In the genomic region with DNA sequence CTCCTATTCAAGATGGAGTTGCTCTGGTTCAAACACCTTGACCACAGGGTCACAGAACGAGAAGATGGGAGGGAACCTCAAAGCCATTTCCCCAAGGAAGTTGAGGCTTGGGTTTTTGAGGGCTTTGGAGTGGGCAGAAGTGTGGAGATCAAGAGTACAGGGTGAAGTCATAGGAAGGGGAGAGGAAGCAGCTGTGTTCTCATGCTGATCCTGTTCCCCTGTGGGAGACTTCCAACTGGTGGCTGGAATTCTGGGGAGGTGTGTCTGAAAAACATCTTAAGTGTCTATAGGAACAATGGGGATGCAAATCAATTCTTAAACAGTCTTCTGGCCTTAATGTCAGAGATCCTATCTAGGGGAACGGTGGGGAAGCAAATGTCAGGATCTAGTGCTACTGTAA, we compare ENCODE assay signal across 24 cellular contexts. TPM values are rescaled to one million over a fixed set of nuclear protein-coding genes. Genes with fewer than 3 reads are reported as not detected.
DNase-seq lines count a peak whose midpoint lies in the region; ATAC-seq, FAIRE-seq and TF ChIP-seq lines count a peak whose summit lies in the region.
"Had no signal": no experiment of that assay in that cellular context is flagged by ENCODE, and none has a peak within 500 bp of the region (broad histone marks: within the 10 kb centered on the region; RNA-seq: fewer than 3 reads in every experiment).

No MANE protein-coding gene starts in this region.

- in situ Hi-C loops in GM12878 (cut with MboI), result no loop called here

- H3K4me3 ChIP-seq in right atrium auricular region, result no peak overlapping the region
- no peak overlapping the region for H3K4me3 ChIP-seq in GM12878
- H3K4me3 ChIP-seq in iPS-15b (ENCODE audit: low read depth, low read length), result peak overlapping the region; percentile 14
- H3K4me3 ChIP-seq: thoracic aorta had no signal

- H3K27me3 ChIP-seq in right atrium auricular region, result no peaks in the 10 kb centered on the region
- no peaks in the 10 kb centered on the region; a peak in 1 of 4 replicates for H3K27me3 ChIP-seq in GM12878 (replicated peaks in 1 of 2; ENCODE audit: control insufficient read depth in 2 of 2, insufficient read depth in 2 of 2, low read length in 1 of 2)
- no peaks in the 10 kb centered on the region for H3K27me3 ChIP-seq in iPS-15b (ENCODE audit: control insufficient read depth, insufficient read depth, low read length)

- no peaks in the 10 kb centered on the region for H3K36me3 Mint-ChIP-seq in progenitor cell of endocrine pancreas (ENCODE audit: insufficient read depth)
- H3K36me3 Mint-ChIP-seq: activated naive CD8-positive, alpha-beta T cell treated with anti-CD3 and anti-CD28 coated beads, Interleukin-2, amount 10 ng/mL, durations not matched to agents 7 days and 5 days; mesothelial cell of epicardium; stimulated activated effector memory CD8-positive, alpha-beta T cell treated with anti-CD3 and anti-CD28 coated beads, Interleukin-12 subunit alpha, Interleukin-12 subunit beta, amount 100 ng/mL, for 72 hours had no signal

- no peaks in the 10 kb centered on the region for H3K9me3 ChIP-seq in right atrium auricular region
- H3K9me3 ChIP-seq in GM12878 (replicated peaks; ENCODE audit: control insufficient read depth, insufficient read depth, low read length), result no peaks in the 10 kb centered on the region
- H3K9me3 ChIP-seq in iPS-15b (ENCODE audit: control insufficient read depth, insufficient read depth, low read length), result no peaks in the 10 kb centered on the region
- H3K9me3 ChIP-seq: Caco-2, SK-N-SH, thoracic aorta had no signal

- SMC1A ChIA-PET in GM12878 (lab: Charles Lee; ENCODE audit: uncharacterized antibody, unreplicated experiment), result no interaction called here

- no peaks in the 10 kb centered on the region for H3K36me3 ChIP-seq in right atrium auricular region
- no peaks in the 10 kb centered on the region for H3K36me3 ChIP-seq in GM12878 (ENCODE audit: control insufficient read depth in 2 of 2, insufficient read depth in 2 of 2, low read length in 1 of 2)
- no peaks in the 10 kb centered on the region for H3K36me3 ChIP-seq in iPS-15b (ENCODE audit: control insufficient read depth, insufficient read depth, low read length)
- H3K36me3 ChIP-seq: thoracic aorta, WERI-Rb-1 had no signal

- H3K9ac ChIP-seq in GM12878 (ENCODE audit: control insufficient read depth, insufficient read depth, low read length), result no peak overlapping the region
- no peak overlapping the region for H3K9ac ChIP-seq in iPS-15b (ENCODE audit: low read depth, low read length)
- H3K9ac ChIP-seq: SK-N-SH had no signal

- no peak overlapping the region for H3K27ac Mint-ChIP-seq in progenitor cell of endocrine pancreas
- H3K27ac Mint-ChIP-seq: activated naive CD8-positive, alpha-beta T cell treated with anti-CD3 and anti-CD28 coated beads, Interleukin-2, amount 10 ng/mL, durations not matched to agents 7 days and 5 days; mesothelial cell of epicardium; stimulated activated effector memory CD8-positive, alpha-beta T cell treated with anti-CD3 and anti-CD28 coated beads, Interleukin-12 subunit alpha, Interleukin-12 subunit beta, amount 100 ng/mL, for 72 hours; T-helper 2 cell treated with Interferon-gamma antibody and Interleukin-4, amounts not matched to agents 5 μg/mL and 100 μg/mL, for 36 hours had no signal

- POLR2A ChIA-PET in GM12878 (lab: Charles Lee), result no interaction called here

- intact Hi-C loops in Right ventricle myocardium inferior (cut with DNase I), result no loop called here
- intact Hi-C loops in GM12878 (cut with micrococcal nuclease; ENCODE audit: unreplicated experiment), result no loop called here

- no peak for TF ChIP-seq RAD21 in GM12878 (IDR thresholded peaks at IDR 0.05; ENCODE audit: insufficient read depth, low read depth, low read length)

- H3K9me3 Mint-ChIP-seq in progenitor cell of endocrine pancreas (ENCODE audit: low read depth), result no peaks in the 10 kb centered on the region
- H3K9me3 Mint-ChIP-seq: mesothelial cell of epicardium; stimulated activated effector memory CD8-positive, alpha-beta T cell treated with anti-CD3 and anti-CD28 coated beads, Interleukin-12 subunit alpha, Interleukin-12 subunit beta, amount 100 ng/mL, for 72 hours; T-helper 2 cell treated with Interferon-gamma antibody and Interleukin-4, amounts not matched to agents 5 μg/mL and 100 μg/mL, for 36 hours had no signal

- RAD21 ChIA-PET in GM12878 (lab: Charles Lee; ENCODE audit: unreplicated experiment), result no interaction called here

- TF ChIP-seq POLR2A in GM12878 (IDR thresholded peaks at IDR 0.05; ENCODE audit: low read depth, low read length) (no peak), erythroblast (IDR thresholded peaks at IDR 0.05; ENCODE audit: low read length) (no peak)

- peaks cover 0 to 25% of the 10 kb centered on the region in 2 donors for H3K4me1 ChIP-seq in right atrium auricular region
- H3K4me1 ChIP-seq in GM12878 (ENCODE audit: control insufficient read depth, insufficient read depth, low read length), result no peaks in the 10 kb centered on the region
- peaks cover 11% of the 10 kb centered on the region for H3K4me1 ChIP-seq in iPS-15b (ENCODE audit: control insufficient read depth, insufficient read depth, low read length)
- H3K4me1 ChIP-seq: Caco-2 had no signal

- DNase-seq in Right ventricle myocardium inferior (ENCODE audit: missing footprints), result no peak
- DNase-seq in right atrium auricular region (ENCODE audit: low spot score), result no peak
- no peak for DNase-seq in GM12878 (ENCODE audit: low read depth, low spot score)
- no peak for DNase-seq in erythroblast (lab: John Stamatoyannopoulos, UW)
- no peak for DNase-seq in NCI-H69 (lab: John Stamatoyannopoulos, UW)
- no peak for DNase-seq in progenitor cell of endocrine pancreas (ENCODE audit: low spot score, unreplicated experiment)
- DNase-seq: activated CD8-positive, alpha-beta memory T cell treated with anti-CD3 and anti-CD28 coated beads, Interleukin-2, amount 50 U/mL, for 4 hours; activated effector memory CD4-positive, alpha-beta T cell treated with Interleukin-2 at 50 U/mL for 16 hours; activated naive CD8-positive, alpha-beta T cell treated with anti-CD3 and anti-CD28 coated beads, Interleukin-2, amount 10 ng/mL, durations not matched to agents 7 days and 5 days; Caco-2; cerebellar nuclear complex; DMS79 treated with DMSO at 0.1 percent for 48 hours; effector CD8-positive, alpha-beta T cell; left cardiac atrium; NCI-H524; SK-N-SH; stimulated activated CD4-positive, alpha-beta T cell treated with anti-CD3 and anti-CD28 coated beads, Interleukin-1b, Interleukin-23, amount 100 ng/mL, for 48 hours; WERI-Rb-1 had no signal

- 13% methylated on average over 2 of the region's 2 CpGs for WGBS in GM12878 (ENCODE audit: insufficient coverage, insufficient replicate concordance, low lambda C conversion rate, missing lambda C conversion rate)

- BruUV-seq in GM12878 (replicated peaks; lab: Mats Ljungman, UMichigan), result no TSS peak

- H3K27ac ChIP-seq in right atrium auricular region, result no peak overlapping the region
- H3K27ac ChIP-seq in GM12878 (ENCODE audit: control insufficient read depth, insufficient read depth), result no peak overlapping the region
- H3K27ac ChIP-seq: thoracic aorta, WERI-Rb-1 had no signal

- no peak overlapping the region for H3K4me3 Mint-ChIP-seq in progenitor cell of endocrine pancreas (ENCODE audit: low read depth)
- H3K4me3 Mint-ChIP-seq: activated naive CD8-positive, alpha-beta T cell treated with anti-CD3 and anti-CD28 coated beads, Interleukin-2, amount 10 ng/mL, durations not matched to agents 7 days and 5 days; mesothelial cell of epicardium; stimulated activated effector memory CD8-positive, alpha-beta T cell treated with anti-CD3 and anti-CD28 coated beads, Interleukin-12 subunit alpha, Interleukin-12 subunit beta, amount 100 ng/mL, for 72 hours; T-helper 2 cell treated with Interferon-gamma antibody and Interleukin-4, amounts not matched to agents 5 μg/mL and 100 μg/mL, for 36 hours had no signal

- CTCF ChIA-PET in GM12878 (lab: Yijun Ruan, JAX), result interaction anchor here (1.5 kb wide), 1 partner anchor 54 kb away, joined by 4 read pairs; no protein-coding TSS in a partner anchor

- no peak for TF ChIP-seq CTCF in right atrium auricular region (IDR thresholded peaks at IDR 0.05)
- no peak for TF ChIP-seq CTCF in GM12878 (IDR thresholded peaks at IDR 0.05 in 2 of 3, conservative IDR thresholded peaks at IDR 0.05 in 1 of 3; ENCODE audit: control insufficient read depth in 2 of 3, extremely low read depth in 1 of 3, insufficient read depth in 1 of 3, low read depth in 3 of 3, low read length in 3 of 3)
- no peak for TF ChIP-seq CTCF in progenitor cell of endocrine pancreas (IDR thresholded peaks at IDR 0.05; ENCODE audit: unreplicated experiment)

- FAIRE-seq in GM12878 (lab: Jason Lieb, UNC), result no peak

- no peak for TF ChIP-seq EP300 in GM12878 (IDR thresholded peaks at IDR 0.05; ENCODE audit: borderline replicate concordance in 1 of 2, control insufficient read depth in 1 of 2, low read depth in 2 of 2, low read length in 2 of 2)

- no peaks in the 10 kb centered on the region for H4K20me1 ChIP-seq in GM12878 (ENCODE audit: control insufficient read depth, insufficient read depth)

- H3K4me1 Mint-ChIP-seq in progenitor cell of endocrine pancreas (ENCODE audit: low read depth), result no peaks in the 10 kb centered on the region
- H3K4me1 Mint-ChIP-seq: mesothelial cell of epicardium; stimulated activated effector memory CD8-positive, alpha-beta T cell treated with anti-CD3 and anti-CD28 coated beads, Interleukin-12 subunit alpha, Interleukin-12 subunit beta, amount 100 ng/mL, for 72 hours had no signal

- no peaks in the 10 kb centered on the region for H3K79me2 ChIP-seq in GM12878 (ENCODE audit: control insufficient read depth, insufficient read depth, low read length)

- peak; percentile 42 for ATAC-seq in Right ventricle myocardium inferior
- no peak for ATAC-seq in GM12878
- no peak for ATAC-seq in HG02623 (IDR thresholded peaks at IDR 0.05; ENCODE audit: unreplicated experiment)
- ATAC-seq: stimulated activated effector memory CD8-positive, alpha-beta T cell treated with anti-CD3 and anti-CD28 coated beads, Interleukin-12 subunit alpha, Interleukin-12 subunit beta, amount 100 ng/mL, for 72 hours had no signal

- H2AFZ ChIP-seq in GM12878 (ENCODE audit: control insufficient read depth, low read depth, low read length), result peak overlapping the region; percentile 18; the same call in 1 of the 2 replicates

- H3K4me2 ChIP-seq in GM12878 (ENCODE audit: control insufficient read depth, insufficient read depth), result no peak overlapping the region
- H3K4me2 ChIP-seq: SK-N-SH had no signal

- no peaks in the 10 kb centered on the region for H3K27me3 Mint-ChIP-seq in progenitor cell of endocrine pancreas

RNA-seq across cellular contexts. Expression of a gene that starts 38.8 kb away (rescaled TPM):
- total RNA-seq in Right ventricle myocardium inferior (189 TPM), right atrium auricular region (10 to 100 TPM; 10.7 to 30.5 TPM), GM12878 (2014; rRNA removed) (44.1 and 45.9 TPM in 2 replicates), GM12878 (2014; rRNA removed; fragmentation: Illumina TruSeq; extraction: Trizol) (51.3 and 54.1 TPM in 2 replicates), GM12878 (2021) (54.5 and 59.8 TPM in 2 replicates), progenitor cell of endocrine pancreas (197 and 198 TPM in 2 replicates)
- 7.6 and 11.4 TPM in 2 replicates for total RNA-seq in GM12878 (2013; cell fraction: nucleolus; rRNA removed)
- polyA plus RNA-seq in GM12878 (2011; ENCODE audit: low read depth), result 6.0 TPM
- polyA plus RNA-seq in GM12878 (2011; rRNA removed) (109 and 132 TPM in 2 replicates), GM12878 (2014; fragmentation: Illumina TruSeq; extraction: Trizol) (13.4 and 26.6 TPM in 2 replicates), GM12878 (2014; fragmentation: Nextera tagmentation; extraction: Ambion mirVana) (100 to 1,000 TPM; 240 to 263 TPM), GM12878 (2014; rRNA removed) (82.5 and 89.5 TPM in 2 replicates), GM12878 (2016; fragmentation: Nextera tagmentation; extraction: Ambion mirVana) (100 to 1,000 TPM; 188 to 194 TPM)
- polyA plus RNA-seq in GM12878 (2011; cell fraction: cytosol; rRNA removed), result 17.1 and 38.7 TPM in 2 replicates
- 34.6 and 47.6 TPM in 2 replicates for polyA plus RNA-seq in GM12878 (2011; cell fraction: nucleus; rRNA removed)
- 60.2 and 102 TPM in 2 replicates for polyA plus RNA-seq in GM12878 (2012)
- 25.0 and 53.8 TPM in 2 replicates for polyA minus RNA-seq in GM12878 (2011; rRNA and poly(A)+ RNA removed)
- 11.1 and 11.5 TPM in 2 replicates for polyA minus RNA-seq in GM12878 (2011; cell fraction: cytosol; rRNA and poly(A)+ RNA removed)
- 10.2 and 16.3 TPM in 2 replicates for polyA minus RNA-seq in GM12878 (2011; cell fraction: nucleus; rRNA and poly(A)+ RNA removed)
